Comparison of ENCODE assay signal across 29 cellular contexts in the genomic region with DNA sequence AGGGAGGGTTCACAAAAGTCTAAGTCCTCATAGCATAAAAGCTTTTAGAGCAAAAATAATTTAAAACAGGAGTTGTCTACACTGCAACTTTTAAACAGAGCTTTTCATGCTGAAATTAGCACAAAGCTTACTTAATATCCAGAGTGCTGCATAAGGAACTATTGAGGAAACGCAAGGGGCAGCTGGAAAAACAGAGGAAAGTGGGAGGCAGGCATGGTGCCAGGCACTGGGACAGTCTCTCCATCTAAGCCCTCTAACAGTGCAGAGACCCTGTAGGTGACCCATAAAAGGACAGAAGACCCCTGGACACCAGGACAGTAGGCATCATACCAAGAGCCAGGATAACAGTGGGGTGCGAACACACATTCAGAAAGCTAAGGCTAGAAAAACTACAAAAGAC. TPM values are rescaled to one million over a fixed set of nuclear protein-coding genes. Genes with fewer than 3 reads are reported as not detected.
"Had no signal": no experiment of that assay in that cellular context is flagged by ENCODE, and none has a peak within 500 bp of the region (broad histone marks: within the 10 kb centered on the region; RNA-seq: fewer than 3 reads in every experiment).

No MANE protein-coding gene starts in this region.

- H3K27ac ChIP-seq: adrenal gland, neutrophil, ovary, right lobe of liver, uterus had no signal

- H3K36me3 Mint-ChIP-seq: brain; mesothelial cell of epicardium; naive B cell; stimulated activated effector memory CD8-positive, alpha-beta T cell treated with anti-CD3 and anti-CD28 coated beads, Interleukin-12 subunit alpha, Interleukin-12 subunit beta, amount 100 ng/mL, for 72 hours had no signal

- H3K4me3 Mint-ChIP-seq: activated naive CD4-positive, alpha-beta T cell treated with anti-CD3 and anti-CD28 coated beads for 36 hours; activated naive CD8-positive, alpha-beta T cell treated with anti-CD3 and anti-CD28 coated beads for 36 hours; activated T-helper 1 cell treated with anti-CD3 and anti-CD28 coated beads, Interleukin-12 subunit alpha, Interleukin-12 subunit beta, Interleukin-2, Interleukin-4 antibody, amounts not matched to agents 30 ng/mL and 10 ng/mL and 1 ng/mL, durations not matched to agents 14 hours and 24 hours and 36 hours; brain; mesothelial cell of epicardium; naive B cell; nephron progenitor cell; stimulated activated effector memory CD8-positive, alpha-beta T cell treated with anti-CD3 and anti-CD28 coated beads, Interleukin-12 subunit alpha, Interleukin-12 subunit beta, amount 100 ng/mL, for 72 hours; stimulated activated naive CD8-positive, alpha-beta T cell treated with anti-CD3 and anti-CD28 coated beads, Interleukin-15, Interleukin-2, amounts not matched to agents 100 ng/mL and 50 ng/mL, for 24 hours; type B pancreatic cell had no signal

- H3K27ac Mint-ChIP-seq: activated naive CD4-positive, alpha-beta T cell treated with anti-CD3 and anti-CD28 coated beads for 36 hours; activated naive CD8-positive, alpha-beta T cell treated with anti-CD3 and anti-CD28 coated beads for 36 hours; activated T-helper 1 cell treated with anti-CD3 and anti-CD28 coated beads, Interleukin-12 subunit alpha, Interleukin-12 subunit beta, Interleukin-2, Interleukin-4 antibody, amounts not matched to agents 30 ng/mL and 10 ng/mL and 1 ng/mL, durations not matched to agents 14 hours and 24 hours and 36 hours; brain; mesothelial cell of epicardium; nephron progenitor cell; progenitor cell of endocrine pancreas; stimulated activated effector memory CD8-positive, alpha-beta T cell treated with anti-CD3 and anti-CD28 coated beads, Interleukin-12 subunit alpha, Interleukin-12 subunit beta, amount 100 ng/mL, for 72 hours; stimulated activated naive CD8-positive, alpha-beta T cell treated with anti-CD3 and anti-CD28 coated beads, Interleukin-15, Interleukin-2, amounts not matched to agents 100 ng/mL and 50 ng/mL, for 24 hours; type B pancreatic cell had no signal

- H3K36me3 ChIP-seq: adrenal gland, neutrophil, ovary, right lobe of liver, uterus had no signal

- H3K27me3 ChIP-seq: adrenal gland, neutrophil, ovary, right lobe of liver, uterus had no signal

- H3K4me1 ChIP-seq: right lobe of liver, uterus had no signal

- H3K9me3 ChIP-seq: adrenal gland, neutrophil, ovary, right lobe of liver, uterus had no signal

- H3K27me3 Mint-ChIP-seq: activated naive CD8-positive, alpha-beta T cell treated with anti-CD3 and anti-CD28 coated beads for 36 hours; brain; naive B cell; progenitor cell of endocrine pancreas; stimulated activated naive CD8-positive, alpha-beta T cell treated with anti-CD3 and anti-CD28 coated beads, Interleukin-15, Interleukin-2, amounts not matched to agents 100 ng/mL and 50 ng/mL, for 24 hours; type B pancreatic cell had no signal

- ATAC-seq: esophagus mucosa; left cardiac atrium; left ventricle myocardium superior; right lobe of liver; stimulated activated effector memory CD8-positive, alpha-beta T cell treated with anti-CD3 and anti-CD28 coated beads, Interleukin-12 subunit alpha, Interleukin-12 subunit beta, amount 100 ng/mL, for 72 hours had no signal

- DNase-seq: activated CD4-positive, alpha-beta T cell treated with anti-CD3 and anti-CD28 coated beads for 4 hours; activated CD4-positive, alpha-beta T cell treated with anti-CD3 and anti-CD28 coated beads, Interleukin-2, amount 50 U/mL, for 4 hours; activated CD4-positive, CD25-positive, alpha-beta regulatory T cell; activated effector memory CD4-positive, alpha-beta T cell treated with anti-CD3 and anti-CD28 coated beads, Interleukin-2, amount 50 U/mL, for 16 hours; activated naive CD4-positive, alpha-beta T cell treated with anti-CD3 and anti-CD28 coated beads for 36 hours; activated naive CD8-positive, alpha-beta T cell treated with anti-CD3 and anti-CD28 coated beads for 36 hours; adrenal gland; aorta; head of caudate nucleus; hippocampal formation; left cardiac atrium; left ventricle myocardium superior; naive B cell; nephron progenitor cell; ovary; right lobe of liver; small intestine; stimulated activated CD4-positive, alpha-beta T cell treated with anti-CD3 and anti-CD28 coated beads, Interleukin-4, amount 100 ng/mL, for 24 hours; substantia nigra; uterus had no signal

- H3K4me1 Mint-ChIP-seq: mesothelial cell of epicardium; naive B cell; nephron progenitor cell; stimulated activated effector memory CD8-positive, alpha-beta T cell treated with anti-CD3 and anti-CD28 coated beads, Interleukin-12 subunit alpha, Interleukin-12 subunit beta, amount 100 ng/mL, for 72 hours had no signal

- H3K4me3 ChIP-seq: adrenal gland, ovary, right lobe of liver, uterus had no signal

RNA-seq across cellular contexts. Expression of a gene that starts 49.3 kb away (rescaled TPM):
- total RNA-seq: activated naive CD4-positive, alpha-beta T cell treated with anti-CD3 and anti-CD28 coated beads for 36 hours; activated naive CD8-positive, alpha-beta T cell treated with anti-CD3 and anti-CD28 coated beads for 36 hours; activated T-helper 1 cell treated with anti-CD3 and anti-CD28 coated beads, Interleukin-12 subunit alpha, Interleukin-12 subunit beta, Interleukin-2, Interleukin-4 antibody, amounts not matched to agents 30 ng/mL and 10 ng/mL and 1 ng/mL, durations not matched to agents 14 hours and 24 hours and 36 hours had no signal
